In genomic region chr14:50001999-50002925, GRCh38 we compare ENCODE assay signal across 1 cellular context.
TF ChIP-seq lines count a peak whose summit lies in the region.

No MANE protein-coding gene starts in this region.

TF ChIP-seq in K562, 482 proteins besides CTCF, POLR2A, EP300 and RAD21 (continued from another document):
- TF ChIP-seq MGA (IDR thresholded peaks at IDR 0.05): peak; percentile 20; the same call in 1 of the 2 replicates
- TF ChIP-seq RFX1 (IDR thresholded peaks at IDR 0.05): no peak
- no peak; a peak in 1 of 4 replicates for TF ChIP-seq ZNF639 (CRISPR knock-in tag; conservative IDR thresholded peaks at IDR 0.05 in 1 of 2, IDR thresholded peaks at IDR 0.05 in 1 of 2)
- TF ChIP-seq RBFOX2 (IDR thresholded peaks at IDR 0.05; ENCODE audit: low read depth, low read length): 0 out of 2 replicates have a peak, but pooled peaks have one; percentile 2
- peak; percentile 27 for TF ChIP-seq RBM25 (IDR thresholded peaks at IDR 0.05; ENCODE audit: low read depth, low read length, severe bottlenecking)
- peak; percentile 89 for TF ChIP-seq ATF3 (IDR thresholded peaks at IDR 0.05)
- TF ChIP-seq ATF3 (CRISPR knock-in tag; conservative IDR thresholded peaks at IDR 0.05): no peak
- no peak for TF ChIP-seq TEAD4 (IDR thresholded peaks at IDR 0.05; ENCODE audit: low read length)
- no peak for TF ChIP-seq TEAD4 (CRISPR knock-in tag; IDR thresholded peaks at IDR 0.05; ENCODE audit: borderline replicate concordance)
- 0 out of 2 replicates have a peak, but pooled peaks have one; percentile 6 for TF ChIP-seq SMARCA4 (IDR thresholded peaks at IDR 0.05)
- TF ChIP-seq ZNF239 (CRISPR knock-in tag; IDR thresholded peaks at IDR 0.05): peak; percentile 93
- 0 out of 2 replicates have a peak, but pooled peaks have one; percentile 1 for TF ChIP-seq POLR2H (tag; IDR thresholded peaks at IDR 0.05; ENCODE audit: low read depth)
